Comparison of ENCODE assay signal across 1 cellular context in genomic region chr22:31750365-31751284, GRCh38.
TF ChIP-seq lines count a peak whose summit lies in the region.

No MANE protein-coding gene starts in this region.

TF ChIP-seq in K562, 482 proteins besides CTCF, POLR2A, EP300 and RAD21 (continued from another document):
- TF ChIP-seq ARID3A (IDR thresholded peaks at IDR 0.05; ENCODE audit: borderline replicate concordance, low read depth, low read length) (no peak), RUNX1 (IDR thresholded peaks at IDR 0.05; ENCODE audit: low read depth) (no peak), C11orf30 (IDR thresholded peaks at IDR 0.05; ENCODE audit: low read depth) (peak; percentile 59), NFE2 (IDR thresholded peaks at IDR 0.05; ENCODE audit: low read depth) (peak; percentile 74), CBFA2T3 (IDR thresholded peaks at IDR 0.05) (peak; percentile 14; the same call in 1 of the 2 replicates)
